ENCODE assay signal across 8 cellular contexts in genomic region chr15:75640483-75641175, GRCh38. TPM values are rescaled to one million over a fixed set of nuclear protein-coding genes. Genes with fewer than 3 reads are reported as not detected.
DNase-seq lines count a peak whose midpoint lies in the region; ATAC-seq, FAIRE-seq and TF ChIP-seq lines count a peak whose summit lies in the region.

No MANE protein-coding gene starts in this region.

- CTCF ChIA-PET in CD4-positive, alpha-beta T cell (lab: Charles Lee), result interaction anchor here (0.8 to 3.5 kb wide), 15 partner anchors 14 to 273 kb away, joined by 3 to 30 read pairs (median 5); partner anchors contain the start of genes MAN2C1, PTPN9 and SNUPN

- H3K9me3 ChIP-seq in CD4-positive, alpha-beta T cell (ENCODE audit: control insufficient read depth, low read length), result no peaks in the 10 kb centered on the region
- H3K9me3 ChIP-seq in neuron (ENCODE audit: low read length), result no peaks in the 10 kb centered on the region

- peak; percentile 65 for TF ChIP-seq CTCF in CD4-positive, alpha-beta T cell (IDR thresholded peaks at IDR 0.05)

- H3K27ac Mint-ChIP-seq in CD4-positive, alpha-beta T cell, result peak overlapping the region; percentile 85
- H3K27ac Mint-ChIP-seq in activated T-cell treated with anti-CD3 and anti-CD28 coated beads, Interleukin-2, amount 50 U/mL, for 72 hours, result peak overlapping the region; percentile 97

- no peak for FAIRE-seq in HTR-8/SVneo (lab: Jason Lieb, UNC)

- peak overlapping the region; percentile 92 for H3K27ac ChIP-seq in CD4-positive, alpha-beta T cell (ENCODE audit: low read depth, low read length)

- POLR2A ChIA-PET in CD4-positive, alpha-beta T cell (lab: Charles Lee), result interaction anchor here (0.5 to 6.3 kb wide), 36 partner anchors 9 to 1025 kb away, joined by 3 to 294 read pairs (median 5); partner anchors contain the start of genes CLK3, COMMD4, MAN2C1 and NEIL1

- peaks cover 7% of the 10 kb centered on the region for H3K36me3 ChIP-seq in neuron (ENCODE audit: insufficient read depth, low read length)

- H3K27me3 Mint-ChIP-seq in CD4-positive, alpha-beta T cell, result no peaks in the 10 kb centered on the region
- H3K27me3 Mint-ChIP-seq in activated T-cell treated with anti-CD3 and anti-CD28 coated beads, Interleukin-2, amount 50 U/mL, for 72 hours (ENCODE audit: low read depth), result no peaks in the 10 kb centered on the region

- H3K27me3 ChIP-seq in CD4-positive, alpha-beta T cell (ENCODE audit: control insufficient read depth, insufficient read depth, low read length), result no peaks in the 10 kb centered on the region
- H3K27me3 ChIP-seq in neuron (ENCODE audit: insufficient read depth, low read length), result no peaks in the 10 kb centered on the region

- peak overlapping the region; percentile 90 for H3K4me3 ChIP-seq in neuron (ENCODE audit: low read length)

- peak overlapping the region; percentile 89 for H3K4me3 Mint-ChIP-seq in CD4-positive, alpha-beta T cell
- peak overlapping the region; percentile 96 for H3K4me3 Mint-ChIP-seq in activated T-cell treated with anti-CD3 and anti-CD28 coated beads, Interleukin-2, amount 50 U/mL, for 72 hours

- ATAC-seq in CD4-positive, alpha-beta T cell (ENCODE audit: poor library complexity), result peak; percentile 36
- peak; percentile 36 for ATAC-seq in GM19438 (IDR thresholded peaks at IDR 0.05; ENCODE audit: low read depth, unreplicated experiment)
- peak; percentile 21 for ATAC-seq in HG03521 (IDR thresholded peaks at IDR 0.05; ENCODE audit: unreplicated experiment)
- peak; percentile 50 to 58 for ATAC-seq in activated T-cell treated with anti-CD3 and anti-CD28 coated beads, Interleukin-2, amount 50 U/mL, for 72 hours (replicated peaks in 1 of 2)

- DNase-seq in CD4-positive, alpha-beta T cell, result peak; percentile 24 to 57 (median 44)
- peak; percentile 72 to 74 for DNase-seq in NOMO-1 (lab: John Stamatoyannopoulos, UW; ENCODE audit: unreplicated experiment in 2 of 2)
- DNase-seq in activated T-cell treated with anti-CD3 and anti-CD28 coated beads, Interleukin-2, amount 50 U/mL, for 72 hours, result peak; percentile 61 to 64
- peak; percentile 69 for DNase-seq in fibroblast of peridontal ligament (ENCODE audit: extremely low read depth)
- DNase-seq in HTR-8/SVneo (ENCODE audit: insufficient read length, low spot score), result no peak

- intact Hi-C loops in CD4-positive, alpha-beta T cell (cut with DNase I, micrococcal nuclease), result loop anchor here (1.0 to 10.0 kb wide), 12 partner anchors 15 to 1096 kb away; partner anchors contain the start of genes PTPN9 (in 2 of the 2), SNUPN (in 2 of the 2), ARID3B (in 1 of the 2) and CLK3 (in 1 of the 2)

- H3K36me3 Mint-ChIP-seq in CD4-positive, alpha-beta T cell (ENCODE audit: low read depth), result peaks cover 35% of the 10 kb centered on the region
- H3K36me3 Mint-ChIP-seq in activated T-cell treated with anti-CD3 and anti-CD28 coated beads, Interleukin-2, amount 50 U/mL, for 72 hours (ENCODE audit: insufficient read depth in 2 of 2), result peaks cover 3 to 11% of the 10 kb centered on the region in 2 donors

- peak overlapping the region; percentile 7 for H2AFZ ChIP-seq in neuron (ENCODE audit: low read depth, low read length)

- peaks cover 35% of the 10 kb centered on the region for H3K4me1 Mint-ChIP-seq in CD4-positive, alpha-beta T cell (ENCODE audit: low read depth)
- H3K4me1 Mint-ChIP-seq in activated T-cell treated with anti-CD3 and anti-CD28 coated beads, Interleukin-2, amount 50 U/mL, for 72 hours (ENCODE audit: low read depth), result peaks cover 35% of the 10 kb centered on the region

- H3K4me1 ChIP-seq in neuron (ENCODE audit: insufficient read depth, low read length), result peaks cover 21% of the 10 kb centered on the region

- H3K9me3 Mint-ChIP-seq in CD4-positive, alpha-beta T cell, result no peaks in the 10 kb centered on the region
- H3K9me3 Mint-ChIP-seq in activated T-cell treated with anti-CD3 and anti-CD28 coated beads, Interleukin-2, amount 50 U/mL, for 72 hours, result no peaks in the 10 kb centered on the region

RNA-seq across cellular contexts. Expression of gene IMP3, which starts 0.6 kb away (rescaled TPM):
- total RNA-seq in CD4-positive, alpha-beta T cell, result 10 to 100 TPM; 48.4 to 50.4 TPM
- 10 to 100 TPM; 57.5 to 61.0 TPM for total RNA-seq in activated T-cell treated with anti-CD3 and anti-CD28 coated beads, Interleukin-2, amount 50 U/mL, for 72 hours

RNA-seq across cellular contexts. Expression of gene SNX33, which starts 7.1 kb away (rescaled TPM):
- under 1 TPM; 0.59 to 0.82 TPM for total RNA-seq in CD4-positive, alpha-beta T cell
- 1 to 10 TPM; 1.5 to 3.1 TPM for total RNA-seq in activated T-cell treated with anti-CD3 and anti-CD28 coated beads, Interleukin-2, amount 50 U/mL, for 72 hours

RNA-seq across cellular contexts. Expression of gene SNUPN, which starts 15.1 kb away (rescaled TPM):
- 10 to 100 TPM; 10.0 to 11.6 TPM for total RNA-seq in CD4-positive, alpha-beta T cell
- total RNA-seq in activated T-cell treated with anti-CD3 and anti-CD28 coated beads, Interleukin-2, amount 50 U/mL, for 72 hours, result 10 to 100 TPM; 22.4 to 26.2 TPM
